ENCODE assay signal across 32 cellular contexts in genomic region chr2:159460227-159460626, GRCh38.
"Had no signal": no experiment of that assay in that cellular context is flagged by ENCODE, and none has a peak within 500 bp of the region (broad histone marks: within the 10 kb centered on the region; RNA-seq: fewer than 3 reads in every experiment).

No MANE protein-coding gene starts in this region.

- H3K9me3 Mint-ChIP-seq: activated CD4-positive, alpha-beta memory T cell treated with anti-CD3 and anti-CD28 coated beads, Interleukin-2, amount 10 ng/mL, durations not matched to agents 7 days and 5 days; activated naive CD4-positive, alpha-beta T cell treated with anti-CD3 and anti-CD28 coated beads, Interleukin-2, amount 50 U/mL, for 72 hours; activated T-cell treated with anti-CD3 and anti-CD28 coated beads, Interleukin-2, amount 50 U/mL, for 24 hours; activated T-cell treated with anti-CD3 and anti-CD28 coated beads, Interleukin-2, amount 50 U/mL, for 72 hours; effector memory CD8-positive, alpha-beta T cell; T-cell; T-helper 1 cell treated with Interleukin-12 subunit alpha and Interleukin-12 subunit beta and Interleukin-4 antibody, amounts not matched to agents 30 μg/mL and 1 μg/mL, for 36 hours had no signal

- H3K4me3 ChIP-seq: ascending aorta, breast epithelium, cardiac muscle cell, esophagus muscularis mucosa, gastroesophageal sphincter, heart right ventricle had no signal

- H3K36me3 ChIP-seq: ascending aorta, breast epithelium, cardiac muscle cell, gastroesophageal sphincter had no signal

- H3K9me3 ChIP-seq: ascending aorta, breast epithelium, esophagus muscularis mucosa, gastroesophageal sphincter, heart right ventricle had no signal

- ATAC-seq: activated CD4-positive, alpha-beta T cell treated with anti-CD3 and anti-CD28 coated beads for 36 hours; activated naive CD4-positive, alpha-beta T cell treated with anti-CD3 and anti-CD28 coated beads, Interleukin-2, amount 50 U/mL, for 72 hours; activated T-cell treated with anti-CD3 and anti-CD28 coated beads, Interleukin-2, amount 50 U/mL, for 72 hours; effector memory CD8-positive, alpha-beta T cell; gastroesophageal sphincter; heart right ventricle; T-cell had no signal

- H3K27ac ChIP-seq: ascending aorta, breast epithelium, cardiac muscle cell, esophagus muscularis mucosa, gastroesophageal sphincter, heart right ventricle had no signal

- H3K4me1 ChIP-seq: breast epithelium had no signal

- H3K4me3 Mint-ChIP-seq: activated CD4-positive, alpha-beta memory T cell treated with anti-CD3 and anti-CD28 coated beads, Interleukin-2, amount 10 ng/mL, durations not matched to agents 7 days and 5 days; activated CD4-positive, alpha-beta T cell treated with anti-CD3 and anti-CD28 coated beads for 36 hours; activated CD4-positive, alpha-beta T cell treated with anti-CD3 and anti-CD28 coated beads, Interleukin-2, amount 10 ng/mL, durations not matched to agents 7 days and 5 days; activated naive CD4-positive, alpha-beta T cell treated with anti-CD3 and anti-CD28 coated beads, Interleukin-2, amount 10 ng/mL, durations not matched to agents 7 days and 5 days; activated naive CD8-positive, alpha-beta T cell treated with anti-CD3 and anti-CD28 coated beads, Interleukin-2, amount 10 ng/mL, durations not matched to agents 7 days and 5 days; activated T-cell treated with anti-CD3 and anti-CD28 coated beads, Interleukin-2, amount 50 U/mL, for 24 hours; activated T-cell treated with anti-CD3 and anti-CD28 coated beads, Interleukin-2, amount 50 U/mL, for 72 hours; brain; effector memory CD8-positive, alpha-beta T cell; T-cell; T-helper 1 cell treated with Interleukin-12 subunit alpha and Interleukin-12 subunit beta and Interleukin-4 antibody, amounts not matched to agents 30 μg/mL and 1 μg/mL, for 36 hours had no signal

- H3K27me3 Mint-ChIP-seq: activated CD4-positive, alpha-beta memory T cell treated with anti-CD3 and anti-CD28 coated beads, Interleukin-2, amount 10 ng/mL, durations not matched to agents 7 days and 5 days; activated CD4-positive, alpha-beta T cell treated with anti-CD3 and anti-CD28 coated beads for 36 hours; activated CD4-positive, alpha-beta T cell treated with anti-CD3 and anti-CD28 coated beads, Interleukin-2, amount 10 ng/mL, durations not matched to agents 7 days and 5 days; activated naive CD4-positive, alpha-beta T cell treated with anti-CD3 and anti-CD28 coated beads, Interleukin-2, amount 10 ng/mL, durations not matched to agents 7 days and 5 days; activated naive CD8-positive, alpha-beta T cell treated with anti-CD3 and anti-CD28 coated beads, Interleukin-2, amount 10 ng/mL, durations not matched to agents 7 days and 5 days; activated T-cell treated with anti-CD3 and anti-CD28 coated beads, Interleukin-2, amount 50 U/mL, for 24 hours; brain; effector memory CD8-positive, alpha-beta T cell; T-cell had no signal

- H3K27ac Mint-ChIP-seq: activated CD4-positive, alpha-beta memory T cell treated with anti-CD3 and anti-CD28 coated beads, Interleukin-2, amount 10 ng/mL, durations not matched to agents 7 days and 5 days; activated CD4-positive, alpha-beta T cell treated with anti-CD3 and anti-CD28 coated beads for 36 hours; activated CD4-positive, alpha-beta T cell treated with anti-CD3 and anti-CD28 coated beads, Interleukin-2, amount 10 ng/mL, durations not matched to agents 7 days and 5 days; activated naive CD4-positive, alpha-beta T cell treated with anti-CD3 and anti-CD28 coated beads, Interleukin-2, amount 10 ng/mL, durations not matched to agents 7 days and 5 days; activated naive CD4-positive, alpha-beta T cell treated with anti-CD3 and anti-CD28 coated beads, Interleukin-2, amount 50 U/mL, for 72 hours; activated naive CD8-positive, alpha-beta T cell treated with anti-CD3 and anti-CD28 coated beads, Interleukin-2, amount 10 ng/mL, durations not matched to agents 7 days and 5 days; activated T-cell treated with anti-CD3 and anti-CD28 coated beads, Interleukin-2, amount 50 U/mL, for 24 hours; activated T-cell treated with anti-CD3 and anti-CD28 coated beads, Interleukin-2, amount 50 U/mL, for 72 hours; brain; T-cell; T-helper 1 cell treated with Interleukin-12 subunit alpha and Interleukin-12 subunit beta and Interleukin-4 antibody, amounts not matched to agents 30 μg/mL and 1 μg/mL, for 36 hours had no signal

- DNase-seq: activated CD4-positive, alpha-beta memory T cell treated with anti-CD3 and anti-CD28 coated beads, Interleukin-2, amount 10 ng/mL, durations not matched to agents 7 days and 5 days; activated CD4-positive, alpha-beta T cell treated with anti-CD3 and anti-CD28 coated beads for 36 hours; activated CD4-positive, alpha-beta T cell treated with anti-CD3 and anti-CD28 coated beads, Interleukin-2, amount 10 ng/mL, durations not matched to agents 7 days and 5 days; activated CD4-positive, alpha-beta T cell treated with anti-CD3 and anti-CD28 coated beads, Interleukin-2, amount 50 U/mL, for 4 hours; activated CD4-positive, CD25-positive, alpha-beta regulatory T cell; activated CD4-positive, CD25-positive, alpha-beta regulatory T cell treated with anti-CD3 and anti-CD28 coated beads, Interleukin-2, amount 50 U/mL, for 72 hours; activated CD8-positive, alpha-beta memory T cell treated with anti-CD3 and anti-CD28 coated beads, Interleukin-2, amount 50 U/mL, for 48 hours; activated gamma-delta T cell; activated naive CD4-positive, alpha-beta T cell; activated naive CD4-positive, alpha-beta T cell treated with anti-CD3 and anti-CD28 coated beads, Interleukin-2, amount 10 ng/mL, durations not matched to agents 7 days and 5 days; activated naive CD8-positive, alpha-beta T cell treated with anti-CD3 and anti-CD28 coated beads, Interleukin-2, amount 10 ng/mL, durations not matched to agents 7 days and 5 days; activated T-cell treated with anti-CD3 and anti-CD28 coated beads for 4 hours; activated T-cell treated with anti-CD3 and anti-CD28 coated beads, Interleukin-2, amount 50 U/mL, for 24 hours; activated T-cell treated with anti-CD3 and anti-CD28 coated beads, Interleukin-2, amount 50 U/mL, for 72 hours; central memory CD4-positive, alpha-beta T cell; cortex of kidney; dermis blood vessel endothelial cell; effector CD4-positive, alpha-beta T cell; effector memory CD8-positive, alpha-beta T cell; erythroblast; foreskin melanocyte; heart right ventricle; T-cell; T1000 had no signal

- H3K36me3 Mint-ChIP-seq: activated naive CD4-positive, alpha-beta T cell treated with anti-CD3 and anti-CD28 coated beads, Interleukin-2, amount 10 ng/mL, durations not matched to agents 7 days and 5 days; activated naive CD4-positive, alpha-beta T cell treated with anti-CD3 and anti-CD28 coated beads, Interleukin-2, amount 50 U/mL, for 72 hours had no signal

- H3K27me3 ChIP-seq: ascending aorta, breast epithelium, cardiac muscle cell, esophagus muscularis mucosa, gastroesophageal sphincter, heart right ventricle had no signal
